ENCODE assay signal across 11 cellular contexts in genomic region chr22:42991010-42991651, GRCh38. TPM values are rescaled to one million over a fixed set of nuclear protein-coding genes. Genes with fewer than 3 reads are reported as not detected.
A peak's percentile ranks its signal among the peaks of the same experiment; 100 is the strongest.
DNase-seq lines count a peak whose midpoint lies in the region; ATAC-seq, FAIRE-seq and TF ChIP-seq lines count a peak whose summit lies in the region.
"Had no signal": no experiment of that assay in that cellular context is flagged by ENCODE, and none has a peak within 500 bp of the region (broad histone marks: within the 10 kb centered on the region; RNA-seq: fewer than 3 reads in every experiment).

No MANE protein-coding gene starts in this region.

- no peak for DNase-seq in HTR-8/SVneo (ENCODE audit: insufficient read length, low spot score)
- DNase-seq in chondrocyte (ENCODE audit: low spot score): no peak
- no peak for DNase-seq in neural crest cell (ENCODE audit: low read depth, low spot score)
- DNase-seq in DMS 273 (lab: John Stamatoyannopoulos, UW; ENCODE audit: unreplicated experiment): no peak
- no peak for DNase-seq in LoVo (ENCODE audit: low spot score)
- no peak for DNase-seq in activated CD4-positive, alpha-beta T cell treated with anti-CD3 and anti-CD28 coated beads, Interleukin-2, amount 50 U/mL, for 4 hours
- DNase-seq: DND-41, uterus had no signal

- no peaks in the 10 kb centered on the region for H3K27me3 ChIP-seq in BLaER1
- H3K27me3 ChIP-seq: uterus had no signal

- H3K9ac ChIP-seq in BLaER1: 0 out of 2 replicates have a peak overlapping the region, but pooled peaks have one; percentile 19

- H3K4me3 Mint-ChIP-seq in chondrocyte (ENCODE audit: unreplicated experiment): no peak overlapping the region
- no peak overlapping the region for H3K4me3 Mint-ChIP-seq in neural crest cell
- H3K4me3 Mint-ChIP-seq: central memory CD8-positive, alpha-beta T cell had no signal

- peak overlapping the region; percentile 36 for H3K27ac Mint-ChIP-seq in chondrocyte (ENCODE audit: unreplicated experiment)
- peak overlapping the region; percentile 66 for H3K27ac Mint-ChIP-seq in neural crest cell (ENCODE audit: unreplicated experiment)

- peaks cover 24% of the 10 kb centered on the region for H3K4me1 ChIP-seq in BLaER1

- no peak overlapping the region for H3K4me3 ChIP-seq in BLaER1
- H3K4me3 ChIP-seq: uterus had no signal

- peak; percentile 77 for FAIRE-seq in HTR-8/SVneo (lab: Jason Lieb, UNC)

- H3K27ac ChIP-seq in BLaER1: no peak overlapping the region
- H3K27ac ChIP-seq: uterus had no signal

- no peaks in the 10 kb centered on the region for H3K9me3 Mint-ChIP-seq in chondrocyte (ENCODE audit: low read depth)
- H3K9me3 Mint-ChIP-seq in neural crest cell: no peaks in the 10 kb centered on the region
- H3K9me3 Mint-ChIP-seq: central memory CD8-positive, alpha-beta T cell had no signal

- H3K4me1 Mint-ChIP-seq in chondrocyte (ENCODE audit: low read depth) (peaks cover 76% of the 10 kb centered on the region), neural crest cell (peaks cover 44% of the 10 kb centered on the region)

- TF ChIP-seq CTCF in chondrocyte (IDR thresholded peaks at IDR 0.05) (no peak), neural crest cell (conservative IDR thresholded peaks at IDR 0.05) (no peak)

- H3K36me3 Mint-ChIP-seq in chondrocyte (ENCODE audit: low read depth) (no peaks in the 10 kb centered on the region), neural crest cell (ENCODE audit: low read depth) (peaks cover 5% of the 10 kb centered on the region)

- peaks cover 98% of the 10 kb centered on the region for H4K20me1 ChIP-seq in BLaER1

- H3K27me3 Mint-ChIP-seq in chondrocyte (ENCODE audit: low read depth) (no peaks in the 10 kb centered on the region), neural crest cell (ENCODE audit: low read depth) (no peaks in the 10 kb centered on the region)
- H3K27me3 Mint-ChIP-seq: central memory CD8-positive, alpha-beta T cell had no signal

- H3K4me2 ChIP-seq in BLaER1: no peak overlapping the region

- peaks cover 30% of the 10 kb centered on the region for H3K9me3 ChIP-seq in BLaER1
- H3K9me3 ChIP-seq: uterus had no signal

- no peak for ATAC-seq in HG02870 (IDR thresholded peaks at IDR 0.05; ENCODE audit: unreplicated experiment)

- peaks cover 42% of the 10 kb centered on the region for H3K36me3 ChIP-seq in BLaER1
- H3K36me3 ChIP-seq: uterus had no signal

RNA-seq across cellular contexts. Expression of gene PACSIN2, which starts 23.8 kb away (rescaled TPM):
- total RNA-seq in chondrocyte (58.9 to 93.4 TPM (median 82.1 TPM) in 3 replicates), neural crest cell (76.1 and 79.4 TPM in 2 replicates)
